ENCODE assay signal across 8 cellular contexts in the genomic region with DNA sequence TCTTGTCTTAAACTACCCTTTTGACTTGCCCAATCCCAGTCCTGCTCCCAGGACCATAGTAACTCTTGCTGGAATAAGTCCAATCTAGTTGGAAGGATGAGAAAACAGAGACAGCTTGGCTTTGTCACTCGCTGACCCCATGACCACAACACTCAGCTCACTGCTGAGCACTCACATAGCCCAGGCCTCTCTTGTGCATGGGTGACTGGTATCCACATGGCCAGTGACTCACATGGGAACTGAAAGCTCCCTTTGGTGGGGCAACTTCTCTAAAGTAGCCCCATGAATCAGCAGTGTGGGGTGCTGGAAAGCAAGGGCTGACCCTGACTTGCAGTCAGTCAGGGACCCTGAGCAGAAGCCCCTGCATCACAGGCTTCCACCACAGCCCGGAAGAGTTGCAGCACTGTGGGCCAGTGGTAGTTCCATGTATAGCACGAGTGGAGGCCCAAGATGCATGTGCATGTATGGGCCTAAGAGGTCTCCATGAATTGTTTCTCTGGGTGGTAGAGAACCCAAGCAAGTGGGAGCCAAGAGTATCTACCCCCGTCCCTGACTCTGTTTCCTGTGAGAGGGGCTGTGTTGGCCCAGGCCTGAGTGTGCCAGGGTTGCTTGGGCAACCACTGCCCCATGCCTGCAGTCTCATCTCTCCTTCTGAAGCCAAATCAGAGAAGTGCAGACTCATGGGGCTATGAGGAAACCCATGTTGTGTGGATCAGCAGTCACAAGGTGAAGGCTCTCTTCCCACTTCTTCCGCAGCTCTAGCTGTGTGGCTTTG.
DNase-seq lines count a peak whose midpoint lies in the region; ATAC-seq and TF ChIP-seq lines count a peak whose summit lies in the region.

No MANE protein-coding gene starts in this region.

- no peaks in the 10 kb centered on the region for H3K9me3 ChIP-seq in neutrophil

- ATAC-seq in GM21529 (IDR thresholded peaks at IDR 0.05; ENCODE audit: unreplicated experiment) (peak; percentile 67), GM19324 (IDR thresholded peaks at IDR 0.05; ENCODE audit: low FRiP score, unreplicated experiment) (no peak)

- H3K36me3 ChIP-seq in neutrophil, result no peaks in the 10 kb centered on the region

- TF ChIP-seq CTCF in dorsolateral prefrontal cortex (IDR thresholded peaks at IDR 0.05 in 54 of 56, conservative IDR thresholded peaks at IDR 0.05 in 2 of 56; ENCODE audit: low read depth in 1 of 56, partially characterized antibody in 56 of 56), result no peak
- TF ChIP-seq CTCF in neutrophil (IDR thresholded peaks at IDR 0.05), result peak; percentile 37

- H3K4me3 ChIP-seq in dorsolateral prefrontal cortex (no peak overlapping the region), neutrophil (ENCODE audit: low read depth in 1 of 2, low read length in 1 of 2) (peak overlapping the region; percentile 9 to 25)

- DNase-seq in Caki2 (ENCODE audit: low read depth), result peak; percentile 73
- peak; percentile 89 to 98 for DNase-seq in NOMO-1 (lab: John Stamatoyannopoulos, UW; ENCODE audit: unreplicated experiment in 2 of 2)
- peak in 7 of 10 donors; percentile 32 to 60 (median 55) for DNase-seq in dorsolateral prefrontal cortex
- no peak for DNase-seq in NCI-H1436 (lab: John Stamatoyannopoulos, UW)
- DNase-seq in DMS79 treated with DMSO at 0.1 percent for 48 hours (lab: John Stamatoyannopoulos, UW), result no peak

- in situ Hi-C loops in Caki2 (cut with HindIII; ENCODE audit: low pct_unique_long_range_greater_than_20kb, low sequenced_read_pairs), result no loop called here

- H3K27ac ChIP-seq in dorsolateral prefrontal cortex, result peak overlapping the region in 9 of 59 donors; percentile 9 to 69 (median 29)
- peak overlapping the region; percentile 99 for H3K27ac ChIP-seq in neutrophil

- H3K4me1 ChIP-seq in neutrophil (ENCODE audit: control insufficient read depth in 1 of 2, insufficient read depth in 1 of 2, low read depth in 1 of 2, low read length in 1 of 2), result peaks cover 66 to 67% of the 10 kb centered on the region in 2 experiments

- intact Hi-C loops in dorsolateral prefrontal cortex (cut with DNase I), result loop anchor here (5.0 kb wide), 3 partner anchors 113 to 293 kb away; no protein-coding TSS in a partner anchor

- no peaks in the 10 kb centered on the region for H3K27me3 ChIP-seq in dorsolateral prefrontal cortex
- no peaks in the 10 kb centered on the region for H3K27me3 ChIP-seq in neutrophil

Comparison
In these comparisons a context has a peak if more than half of its experiments do, and no peak if none do; other contexts are left out.
1. DNase-seq: peak in Caki2 (single experiment), NOMO-1 (2 of 2) and dorsolateral prefrontal cortex (7 of 10); none in NCI-H1436 (single experiment) and DMS79 treated with DMSO at 0.1 percent for 48 hours (single experiment).
2. H3K4me3 ChIP-seq: peak in neutrophil (2 of 2); none in dorsolateral prefrontal cortex (0 of 59).